1 cellular context compared by ENCODE assay signal in genomic region chr3:101340591-101340990, GRCh38.
TF ChIP-seq lines count a peak whose summit lies in the region.

No MANE protein-coding gene starts in this region.

TF ChIP-seq in IMR-90, 13 proteins besides CTCF, POLR2A, EP300 and RAD21 (continued from another document):
- TF ChIP-seq USF2 (IDR thresholded peaks at IDR 0.05; ENCODE audit: low read depth, low read length) (no peak), FOS (IDR thresholded peaks at IDR 0.05; ENCODE audit: low read depth, low read length) (no peak), SMC3 (IDR thresholded peaks at IDR 0.05; ENCODE audit: low read depth, low read length) (no peak), ELK1 (IDR thresholded peaks at IDR 0.05; ENCODE audit: borderline replicate concordance, low read depth, low read length) (no peak), MAFK (IDR thresholded peaks at IDR 0.05; ENCODE audit: low read depth, low read length) (no peak), NFE2L2 (IDR thresholded peaks at IDR 0.05; ENCODE audit: low read depth, low read length) (no peak), RCOR1 (IDR thresholded peaks at IDR 0.05; ENCODE audit: insufficient replicate concordance, low read length) (no peak), MAZ (IDR thresholded peaks at IDR 0.05; ENCODE audit: borderline replicate concordance, low read depth, low read length) (no peak), MXI1 (IDR thresholded peaks at IDR 0.05; ENCODE audit: borderline replicate concordance, low read depth, low read length) (no peak), CEBPB (IDR thresholded peaks at IDR 0.05; ENCODE audit: low read depth, low read length) (no peak), CHD1 (IDR thresholded peaks at IDR 0.05; ENCODE audit: low read depth, low read length) (no peak)
